Comparison of ENCODE assay signal across 33 cellular contexts in genomic region chr14:106642090-106642489, GRCh38.
"Had no signal": no experiment of that assay in that cellular context is flagged by ENCODE, and none has a peak within 500 bp of the region (broad histone marks: within the 10 kb centered on the region; RNA-seq: fewer than 3 reads in every experiment).

No MANE protein-coding gene starts in this region.

- H3K36me3 ChIP-seq: MG63 had no signal

- H3K27me3 ChIP-seq: MG63 had no signal

- H3K4me3 ChIP-seq: MG63 had no signal

- H3K9me3 ChIP-seq: MG63 had no signal

- DNase-seq: Karpas-422, Kasumi-1, MG63, MM.1S, MV-4-11, NCI-H1048, NCI-H1092, NCI-H1092 treated with DMSO at 0.1 percent for 48 hours, NCI-H1105, NCI-H1105 treated with DMSO at 0.1 percent for 48 hours, NCI-H1417 treated with DMSO at 0.1 percent for 48 hours, NCI-H1436, NCI-H1436 treated with DMSO at 0.1 percent for 48 hours, NCI-H146, NCI-H1694, NCI-H1694 treated with DMSO at 0.1 percent for 48 hours, NCI-H187, NCI-H187 treated with DMSO at 0.1 percent for 48 hours, NCI-H1930, NCI-H2029, NCI-H2029 treated with DMSO at 0.1 percent for 48 hours, NCI-H2081, NCI-H2081 treated with DMSO at 0.1 percent for 48 hours, NCI-H2107, NCI-H2171, NCI-H2171 treated with DMSO at 0.1 percent for 48 hours, NCI-H2227 treated with DMSO at 0.1 percent for 48 hours, NCI-H226, NCI-H345, NCI-H446, NCI-H446 treated with DMSO at 0.1 percent for 48 hours, NCI-H510A, NCI-H510A treated with DMSO at 0.1 percent for 48 hours had no signal
